8 cellular contexts compared by ENCODE assay signal in genomic region chr16:56607675-56608042, GRCh38. TPM values are rescaled to one million over a fixed set of nuclear protein-coding genes. Genes with fewer than 3 reads are reported as not detected.
DNase-seq lines count a peak whose midpoint lies in the region; ATAC-seq, FAIRE-seq and TF ChIP-seq lines count a peak whose summit lies in the region.

No MANE protein-coding gene starts in this region.

- ATAC-seq in heart left ventricle, result no peak
- no peak for ATAC-seq in Right ventricle myocardium inferior
- ATAC-seq in K562, result no peak
- ATAC-seq in upper lobe of left lung (ENCODE audit: low FRiP score in 2 of 2), result no peak
- ATAC-seq in HG02642 (IDR thresholded peaks at IDR 0.05; ENCODE audit: poor library complexity, unreplicated experiment), result no peak
- no peak for ATAC-seq in HG03457 (IDR thresholded peaks at IDR 0.05; ENCODE audit: unreplicated experiment)
- no peak for ATAC-seq in HG02798 (IDR thresholded peaks at IDR 0.05; ENCODE audit: poor library complexity, unreplicated experiment)

- H4K8ac ChIP-seq in mesendoderm (ENCODE audit: low read depth, low read length), result no peak overlapping the region

- no peak for TF ChIP-seq EP300 in K562 (IDR thresholded peaks at IDR 0.05; ENCODE audit: low read length)
- TF ChIP-seq EP300 in upper lobe of left lung (IDR thresholded peaks at IDR 0.05), result no peak

- no peak overlapping the region for H2BK15ac ChIP-seq in mesendoderm (replicated peaks; ENCODE audit: low read depth)

- CTCF ChIA-PET in K562 (lab: Yijun Ruan, JAX; ENCODE audit: low intra/inter-chr PET ratio), result no interaction called here

- TF ChIP-seq RAD21 in K562 (CRISPR knock-in tag; conservative IDR thresholded peaks at IDR 0.05 in 1 of 2, IDR thresholded peaks at IDR 0.05 in 1 of 2), result no peak

- TSS peak; percentile 88 for BruUV-seq in K562 (replicated peaks; lab: Mats Ljungman, UMichigan)

- no peak overlapping the region for H2BK120ac ChIP-seq in mesendoderm (ENCODE audit: low read depth, low read length)

- H3K4me2 ChIP-seq in K562 (ENCODE audit: insufficient read depth, low read length) (peak overlapping the region; percentile 78), mesendoderm (ENCODE audit: low read length) (no peak overlapping the region)

- H3K27ac ChIP-seq in heart left ventricle (peak overlapping the region; percentile 86 to 99 (median 96)), K562 (ENCODE audit: extremely low read depth, low read depth, low read length) (peak overlapping the region; percentile 86), mesendoderm (ENCODE audit: low read depth, low read length) (peak overlapping the region; percentile 45), upper lobe of left lung (peak overlapping the region; percentile 91 to 98 (median 94))

- H2AFZ ChIP-seq in K562 (ENCODE audit: low read depth, low read length), result peak overlapping the region; percentile 98

- H3K79me1 ChIP-seq in mesendoderm (ENCODE audit: low read length), result no peaks in the 10 kb centered on the region

- 64 to 84% (median 78%) methylated on average over 2 of the region's 2 CpGs for WGBS in heart left ventricle, 4 donors
- WGBS in K562 (ENCODE audit: insufficient coverage, low coverage, missing lambda C conversion rate), result 94% methylated on average over 2 of the region's 2 CpGs
- no CpG with 5 or more reads among the region's 2 CpGs for WGBS in mesendoderm (ENCODE audit: extremely low coverage, insufficient coverage, low lambda C conversion rate)
- 62 to 66% methylated on average over 2 of the region's 2 CpGs for WGBS in upper lobe of left lung, 2 donors

- H2AK5ac ChIP-seq in mesendoderm (ENCODE audit: low read length), result no peak overlapping the region

- no peak overlapping the region for H3K23ac ChIP-seq in mesendoderm (ENCODE audit: low read length)

- H3K9me1 ChIP-seq in K562 (ENCODE audit: control insufficient read depth, insufficient read depth, low read length), result no peaks in the 10 kb centered on the region

- H3K18ac ChIP-seq in mesendoderm (ENCODE audit: low read length), result peak overlapping the region; percentile 62

- TF ChIP-seq POLR2A in heart left ventricle (IDR thresholded peaks at IDR 0.05) (no peak), K562 (conservative IDR thresholded peaks at IDR 0.05) (no peak), upper lobe of left lung (IDR thresholded peaks at IDR 0.05) (no peak)

- no peak overlapping the region for H4K5ac ChIP-seq in mesendoderm (ENCODE audit: low read length)

- no peak for FAIRE-seq in K562 (lab: Jason Lieb, UNC)

- H3K4me3 ChIP-seq in heart left ventricle (peak overlapping the region in 11 of 12 donors; percentile 59 to 87 (median 71)), K562 (peak overlapping the region; percentile 47; the same call in 1 of the 2 replicates), mesendoderm (ENCODE audit: low read length) (no peak overlapping the region), upper lobe of left lung (peak overlapping the region in 3 of 4 donors; percentile 55 to 80 (median 73))

- H3K9me3 ChIP-seq in heart left ventricle (no peaks in the 10 kb centered on the region), K562 (replicated peaks; ENCODE audit: control insufficient read depth, insufficient read depth, low read depth, low read length) (no peaks in the 10 kb centered on the region), upper lobe of left lung (no peaks in the 10 kb centered on the region)

- H3K36me3 ChIP-seq in heart left ventricle (no peaks in the 10 kb centered on the region), K562 (ENCODE audit: control insufficient read depth, insufficient read depth, low read length) (no peaks in the 10 kb centered on the region), mesendoderm (ENCODE audit: control insufficient read depth, insufficient read depth, low read length) (no peaks in the 10 kb centered on the region), upper lobe of left lung (no peaks in the 10 kb centered on the region)

- in situ Hi-C loops in K562 (cut with MboI), result no loop called here

- no peaks in the 10 kb centered on the region for H3K27me3 ChIP-seq in heart left ventricle
- no peaks in the 10 kb centered on the region for H3K27me3 ChIP-seq in K562 (ENCODE audit: control insufficient read depth in 2 of 2, insufficient read depth in 2 of 2, low read length in 2 of 2)
- peaks cover 6% of the 10 kb centered on the region for H3K27me3 ChIP-seq in mesendoderm (ENCODE audit: insufficient read depth, low read length, poor library complexity)
- no peaks in the 10 kb centered on the region for H3K27me3 ChIP-seq in upper lobe of left lung

- H2BK5ac ChIP-seq in mesendoderm (ENCODE audit: low read length), result no peak overlapping the region

- no peaks in the 10 kb centered on the region for H4K20me1 ChIP-seq in K562 (replicated peaks; ENCODE audit: control insufficient read depth, insufficient read depth, low read length)

- DNase-seq in heart left ventricle (no peak), Right ventricle myocardium inferior (ENCODE audit: missing footprints) (no peak), K562 (ENCODE audit: extremely low read depth in 1 of 4, low spot score in 3 of 4) (no peak), mesendoderm (no peak), upper lobe of left lung (no peak)

- TF ChIP-seq CTCF in heart left ventricle (IDR thresholded peaks at IDR 0.05) (no peak), K562 (IDR thresholded peaks at IDR 0.05 in 2 of 3, conservative IDR thresholded peaks at IDR 0.05 in 1 of 3; ENCODE audit: insufficient read depth in 2 of 3, low read depth in 1 of 3, low read length in 3 of 3) (no peak), upper lobe of left lung (IDR thresholded peaks at IDR 0.05) (no peak)

- peak overlapping the region; percentile 82 for H3K56ac ChIP-seq in mesendoderm (ENCODE audit: low read length)

- H3K79me2 ChIP-seq in K562 (ENCODE audit: control insufficient read depth, insufficient read depth, low read length) (no peaks in the 10 kb centered on the region), mesendoderm (ENCODE audit: control insufficient read depth, insufficient read depth, low read length) (no peaks in the 10 kb centered on the region)

- no peak overlapping the region for H3K4ac ChIP-seq in mesendoderm (ENCODE audit: low read depth, low read length)

- POLR2A ChIA-PET in K562 (lab: Yijun Ruan, JAX), result no interaction called here

- H3K4me1 ChIP-seq in heart left ventricle, result peaks cover 9 to 70% (median 57%) of the 10 kb centered on the region in 12 donors
- peaks cover 27 to 29% of the 10 kb centered on the region in 2 experiments for H3K4me1 ChIP-seq in K562 (replicated peaks in 1 of 2; ENCODE audit: control insufficient read depth in 2 of 2, insufficient read depth in 2 of 2, low read length in 2 of 2)
- H3K4me1 ChIP-seq in mesendoderm (ENCODE audit: control insufficient read depth, low read depth, low read length), result peaks cover 9% of the 10 kb centered on the region
- peaks cover 38 to 62% (median 49%) of the 10 kb centered on the region in 4 donors for H3K4me1 ChIP-seq in upper lobe of left lung

- intact Hi-C loops in heart left ventricle (cut with DNase I), result loop anchor here (1.0 to 10.0 kb wide), 11 partner anchors 17 to 177 kb away; partner anchors contain the start of genes MT1X (in 8 of the 10), MT1E (in 2 of the 10), MT1A (in 1 of the 10) and MT1M (in 1 of the 10)
- intact Hi-C loops in Right ventricle myocardium inferior (cut with DNase I), result loop anchor here (1.0 to 2.0 kb wide), 4 partner anchors 10 to 75 kb away; partner anchors contain the start of genes MT1M and MT1X
- intact Hi-C loops in K562 (cut with micrococcal nuclease), result loop anchor here (1.0 kb wide), 1 partner anchor 95 kb away; no protein-coding TSS in a partner anchor

- H3K9ac ChIP-seq in K562 (ENCODE audit: insufficient read depth in 1 of 2, low read depth in 2 of 2, low read length in 2 of 2) (peak overlapping the region in 1 of 2 experiments; percentile 69; a peak in 2 of 4 replicates), mesendoderm (ENCODE audit: low read length) (peak overlapping the region; percentile 63)

RNA-seq across cellular contexts. Expression of gene MT2A, which starts 0.7 kb away (rescaled TPM):
- total RNA-seq in heart left ventricle (100 to 1,000 TPM in 6 of 9 donors, 10 to 100 TPM in 3; 44.3 to 318 (median 125) TPM), Right ventricle myocardium inferior (95.2 TPM), K562 (2014; rRNA removed) (7.3 and 11.7 TPM in 2 replicates), K562 (2014; rRNA removed; fragmentation: Illumina TruSeq; extraction: Trizol) (1.9 and 2.0 TPM in 2 replicates), K562 (2015; rRNA removed; fragmentation: Illumina TruSeq; extraction: Trizol) (4.7 and 8.5 TPM in 2 replicates), K562 (2021) (11.9 and 14.4 TPM in 2 replicates), upper lobe of left lung (100 to 1,000 TPM; 137 to 552 (median 338) TPM)
- polyA plus RNA-seq in heart left ventricle (100 to 1,000 TPM; 105 to 299 TPM), K562 (2011; rRNA removed) (7.0 and 30.7 TPM in 2 replicates), K562 (2014; fragmentation: Illumina TruSeq; extraction: Trizol) (3.6 and 5.9 TPM in 2 replicates), K562 (2014; fragmentation: Nextera tagmentation; extraction: Ambion mirVana) (10 to 100 TPM; 13.3 to 16.9 TPM), K562 (2014; rRNA removed) (10.0 and 12.0 TPM in 2 replicates)
- total RNA-seq in K562 (2011; cell fraction: chromatin; rRNA removed; ENCODE audit: low replicate concordance), result 2.9 and 6.0 TPM in 2 replicates
- 4.5 and 5.5 TPM in 2 replicates for total RNA-seq in K562 (2011; cell fraction: nucleolus; rRNA removed)
- 10.5 and 11.7 TPM in 2 replicates for total RNA-seq in K562 (2011; cell fraction: nucleoplasm; rRNA removed)
- polyA plus RNA-seq in K562 (2011; cell fraction: cytosol; rRNA removed), result 23.6 and 39.9 TPM in 2 replicates
- polyA plus RNA-seq in K562 (2011; cell fraction: nucleus; rRNA removed), result 12.3 and 26.2 TPM in 2 replicates
- polyA plus RNA-seq in K562 (2012), result 35.6 and 55.2 TPM in 2 replicates
- 2.3 and 3.7 TPM in 2 replicates for polyA minus RNA-seq in K562 (2011; rRNA and poly(A)+ RNA removed)
- 25.7 and 72.6 TPM in 2 replicates for polyA minus RNA-seq in K562 (2011; cell fraction: cytosol; rRNA and poly(A)+ RNA removed)
- 3.9 and 11.7 TPM in 2 replicates for polyA minus RNA-seq in K562 (2011; cell fraction: nucleus; rRNA and poly(A)+ RNA removed)
- 36.7 TPM for polyA plus RNA-seq in mesendoderm (2013, experiment 1 of 2)
- polyA plus RNA-seq in mesendoderm (2013, experiment 2 of 2), result 37.4 TPM

RNA-seq across cellular contexts. Expression of gene MT1E, which starts 17.9 kb away (rescaled TPM):
- total RNA-seq in heart left ventricle (100 to 1,000 TPM in 5 of 9 donors, 10 to 100 TPM in 4; 64.8 to 192 (median 103) TPM), Right ventricle myocardium inferior (136 TPM), K562 (2014; rRNA removed) (0.29 and 0.45 TPM in 2 replicates), K562 (2014; rRNA removed; fragmentation: Illumina TruSeq; extraction: Trizol) (not detected in 2 replicates), K562 (2015; rRNA removed; fragmentation: Illumina TruSeq; extraction: Trizol) (0.29 and 0.38 TPM in 2 replicates), K562 (2021) (0.47 and 0.74 TPM in 2 replicates), upper lobe of left lung (100 to 1,000 TPM in 5 of 6 donors, 10 to 100 TPM in 1; 72.3 to 546 (median 187) TPM)
- polyA plus RNA-seq in heart left ventricle (100 to 1,000 TPM in 1 of 2 donors, 10 to 100 TPM in 1; 33.3 to 172 TPM), K562 (2011; rRNA removed) (0.45 and 2.3 TPM in 2 replicates), K562 (2014; fragmentation: Illumina TruSeq; extraction: Trizol) (not detected in 2 replicates), K562 (2014; fragmentation: Nextera tagmentation; extraction: Ambion mirVana) (under 1 TPM in 1 of 2 experiments, not detected in 1; 0.52 TPM), K562 (2014; rRNA removed) (0.81 TPM in 1 of 2 replicates, not detected in the other)
- not detected in 2 replicates for total RNA-seq in K562 (2011; cell fraction: chromatin; rRNA removed; ENCODE audit: low replicate concordance)
- total RNA-seq in K562 (2011; cell fraction: nucleolus; rRNA removed), result not detected in 2 replicates
- not detected in 2 replicates for total RNA-seq in K562 (2011; cell fraction: nucleoplasm; rRNA removed)
- 2.4 and 7.3 TPM in 2 replicates for polyA plus RNA-seq in K562 (2011; cell fraction: cytosol; rRNA removed)
- 0.91 and 1.2 TPM in 2 replicates for polyA plus RNA-seq in K562 (2011; cell fraction: nucleus; rRNA removed)
- polyA plus RNA-seq in K562 (2012), result 0.51 and 1.2 TPM in 2 replicates
- polyA minus RNA-seq in K562 (2011; rRNA and poly(A)+ RNA removed), result 0.48 TPM in 1 of 2 replicates, not detected in the other
- polyA minus RNA-seq in K562 (2011; cell fraction: cytosol; rRNA and poly(A)+ RNA removed), result 2.5 TPM in 1 of 2 replicates, not detected in the other
- not detected in 2 replicates for polyA minus RNA-seq in K562 (2011; cell fraction: nucleus; rRNA and poly(A)+ RNA removed)
- polyA plus RNA-seq in mesendoderm (2013, experiment 1 of 2), result 4.4 TPM
- polyA plus RNA-seq in mesendoderm (2013, experiment 2 of 2), result 6.1 TPM

RNA-seq across cellular contexts. Expression of gene MT3, which starts 18.3 kb away (rescaled TPM):
- total RNA-seq in heart left ventricle (1 to 10 TPM in 8 of 9 donors, not detected in 1; 1.3 to 6.9 (median 3.7) TPM), Right ventricle myocardium inferior (5.9 TPM), K562 (2014; rRNA removed) (not detected in 2 replicates), K562 (2014; rRNA removed; fragmentation: Illumina TruSeq; extraction: Trizol) (not detected in 2 replicates), K562 (2015; rRNA removed; fragmentation: Illumina TruSeq; extraction: Trizol) (not detected in 2 replicates), K562 (2021) (not detected in 2 replicates), upper lobe of left lung (1 to 10 TPM in 2 of 6 donors, not detected in 4; 1.4 to 1.5 TPM)
- polyA plus RNA-seq in heart left ventricle (10 to 100 TPM in 1 of 2 donors, 1 to 10 TPM in 1; 2.3 to 20.0 TPM), K562 (2011; rRNA removed) (not detected in 2 replicates), K562 (2014; fragmentation: Illumina TruSeq; extraction: Trizol) (not detected in 2 replicates), K562 (2014; fragmentation: Nextera tagmentation; extraction: Ambion mirVana) (not detected), K562 (2014; rRNA removed) (not detected in 2 replicates)
- total RNA-seq in K562 (2011; cell fraction: chromatin; rRNA removed; ENCODE audit: low replicate concordance), result not detected in 2 replicates
- total RNA-seq in K562 (2011; cell fraction: nucleolus; rRNA removed), result not detected in 2 replicates
- not detected in 2 replicates for total RNA-seq in K562 (2011; cell fraction: nucleoplasm; rRNA removed)
- not detected in 2 replicates for polyA plus RNA-seq in K562 (2011; cell fraction: cytosol; rRNA removed)
- not detected in 2 replicates for polyA plus RNA-seq in K562 (2011; cell fraction: nucleus; rRNA removed)
- polyA plus RNA-seq in K562 (2012), result not detected in 2 replicates
- not detected in 2 replicates for polyA minus RNA-seq in K562 (2011; rRNA and poly(A)+ RNA removed)
- not detected in 2 replicates for polyA minus RNA-seq in K562 (2011; cell fraction: cytosol; rRNA and poly(A)+ RNA removed)
- not detected in 2 replicates for polyA minus RNA-seq in K562 (2011; cell fraction: nucleus; rRNA and poly(A)+ RNA removed)
- 0.22 TPM for polyA plus RNA-seq in mesendoderm (2013, experiment 1 of 2)
- polyA plus RNA-seq in mesendoderm (2013, experiment 2 of 2), result 0.22 TPM

RNA-seq across cellular contexts. Expression of gene MT1M, which starts 24.8 kb away (rescaled TPM):
- total RNA-seq in heart left ventricle (10 to 100 TPM in 1 of 9 donors, 1 to 10 TPM in 6, under 1 TPM in 2; 0.61 to 16.2 (median 2.2) TPM), Right ventricle myocardium inferior (6.7 TPM), K562 (2014; rRNA removed) (not detected in 2 replicates), K562 (2014; rRNA removed; fragmentation: Illumina TruSeq; extraction: Trizol) (not detected in 2 replicates), K562 (2015; rRNA removed; fragmentation: Illumina TruSeq; extraction: Trizol) (not detected in 2 replicates), K562 (2021) (not detected in 2 replicates), upper lobe of left lung (100 to 1,000 TPM in 1 of 6 donors, 10 to 100 TPM in 4, 1 to 10 TPM in 1; 8.4 to 194 (median 37.0) TPM)
- polyA plus RNA-seq in heart left ventricle (10 to 100 TPM in 1 of 2 donors, 1 to 10 TPM in 1; 7.4 to 11.2 TPM), K562 (2011; rRNA removed) (not detected in 2 replicates), K562 (2014; fragmentation: Illumina TruSeq; extraction: Trizol) (not detected in 2 replicates), K562 (2014; fragmentation: Nextera tagmentation; extraction: Ambion mirVana) (not detected), K562 (2014; rRNA removed) (not detected in 2 replicates)
- not detected in 2 replicates for total RNA-seq in K562 (2011; cell fraction: chromatin; rRNA removed; ENCODE audit: low replicate concordance)
- not detected in 2 replicates for total RNA-seq in K562 (2011; cell fraction: nucleolus; rRNA removed)
- total RNA-seq in K562 (2011; cell fraction: nucleoplasm; rRNA removed), result not detected in 2 replicates
- not detected in 2 replicates for polyA plus RNA-seq in K562 (2011; cell fraction: cytosol; rRNA removed)
- not detected in 2 replicates for polyA plus RNA-seq in K562 (2011; cell fraction: nucleus; rRNA removed)
- polyA plus RNA-seq in K562 (2012), result not detected in 2 replicates
- not detected in 2 replicates for polyA minus RNA-seq in K562 (2011; rRNA and poly(A)+ RNA removed)
- polyA minus RNA-seq in K562 (2011; cell fraction: cytosol; rRNA and poly(A)+ RNA removed), result not detected in 2 replicates
- not detected in 2 replicates for polyA minus RNA-seq in K562 (2011; cell fraction: nucleus; rRNA and poly(A)+ RNA removed)
- polyA plus RNA-seq in mesendoderm (2013, experiment 1 of 2), result 0.08 TPM
- polyA plus RNA-seq in mesendoderm (2013, experiment 2 of 2), result 0.24 TPM

RNA-seq across cellular contexts. Expression of gene MT1A, which starts 30.8 kb away (rescaled TPM):
- total RNA-seq in heart left ventricle (10 to 100 TPM in 2 of 9 donors, 1 to 10 TPM in 6, under 1 TPM in 1; 0.92 to 30.1 (median 3.3) TPM), Right ventricle myocardium inferior (2.9 TPM), K562 (2014; rRNA removed) (not detected in 2 replicates), K562 (2014; rRNA removed; fragmentation: Illumina TruSeq; extraction: Trizol) (not detected in 2 replicates), K562 (2015; rRNA removed; fragmentation: Illumina TruSeq; extraction: Trizol) (not detected in 2 replicates), K562 (2021) (not detected in 2 replicates), upper lobe of left lung (10 to 100 TPM in 4 of 6 donors, 1 to 10 TPM in 1, not detected in 1; 5.4 to 59.1 (median 13.4) TPM)
- polyA plus RNA-seq in heart left ventricle (10 to 100 TPM in 1 of 2 donors, 1 to 10 TPM in 1; 8.4 to 43.3 TPM), K562 (2011; rRNA removed) (not detected in 2 replicates), K562 (2014; fragmentation: Illumina TruSeq; extraction: Trizol) (not detected in 2 replicates), K562 (2014; fragmentation: Nextera tagmentation; extraction: Ambion mirVana) (under 1 TPM in 1 of 2 experiments, not detected in 1; 0.23 TPM), K562 (2014; rRNA removed) (not detected in 2 replicates)
- not detected in 2 replicates for total RNA-seq in K562 (2011; cell fraction: chromatin; rRNA removed; ENCODE audit: low replicate concordance)
- total RNA-seq in K562 (2011; cell fraction: nucleolus; rRNA removed), result not detected in 2 replicates
- not detected in 2 replicates for total RNA-seq in K562 (2011; cell fraction: nucleoplasm; rRNA removed)
- not detected in 2 replicates for polyA plus RNA-seq in K562 (2011; cell fraction: cytosol; rRNA removed)
- polyA plus RNA-seq in K562 (2011; cell fraction: nucleus; rRNA removed), result not detected in 2 replicates
- polyA plus RNA-seq in K562 (2012), result 0.37 TPM in 1 of 2 replicates, not detected in the other
- polyA minus RNA-seq in K562 (2011; rRNA and poly(A)+ RNA removed), result not detected in 2 replicates
- not detected in 2 replicates for polyA minus RNA-seq in K562 (2011; cell fraction: cytosol; rRNA and poly(A)+ RNA removed)
- polyA minus RNA-seq in K562 (2011; cell fraction: nucleus; rRNA and poly(A)+ RNA removed), result not detected in 2 replicates
- polyA plus RNA-seq in mesendoderm (2013, experiment 1 of 2), result not detected
- not detected for polyA plus RNA-seq in mesendoderm (2013, experiment 2 of 2)

Comparison
In these comparisons a context has a peak if more than half of its experiments do, and no peak if none do; other contexts are left out.
1. H3K27ac ChIP-seq: peak in every context shown above with its lines; median percentile 96 in heart left ventricle; 94 in upper lobe of left lung; 86 in K562; 45 in mesendoderm.
2. RNA of gene MT1E, which starts 17.9 kb away (total RNA-seq): 72.3 to 546 TPM in upper lobe of left lung, 136 TPM in Right ventricle myocardium inferior (single experiment) and 64.8 to 192 TPM in heart left ventricle; 0.29 to 0.74 TPM in K562; every median in the first group is over 10 times any median in the second.